In genomic region chr3:40497288-40497687, GRCh38 we compare ENCODE assay signal across 1 cellular context.
A peak's percentile ranks its signal among the peaks of the same experiment; 100 is the strongest.
TF ChIP-seq lines count a peak whose summit lies in the region.

No MANE protein-coding gene starts in this region.

TF ChIP-seq in HepG2, 621 proteins besides CTCF, POLR2A, EP300 and RAD21:
- TF ChIP-seq ARID4A (CRISPR knock-in tag; IDR thresholded peaks at IDR 0.05; ENCODE audit: borderline replicate concordance), result no peak
- no peak for TF ChIP-seq FOSL1 (CRISPR knock-in tag; IDR thresholded peaks at IDR 0.05; ENCODE audit: borderline replicate concordance)
- no peak for TF ChIP-seq ZMAT5 (CRISPR knock-in tag; IDR thresholded peaks at IDR 0.05; ENCODE audit: borderline replicate concordance, low read depth)
- no peak for TF ChIP-seq REST (IDR thresholded peaks at IDR 0.05; ENCODE audit: borderline replicate concordance in 1 of 2, low read depth in 1 of 2, low read length in 2 of 2)
- TF ChIP-seq ZNF780A (CRISPR knock-in tag; IDR thresholded peaks at IDR 0.05), result no peak
- TF ChIP-seq TEAD3 (CRISPR knock-in tag; optimal IDR thresholded peaks at IDR 0.05; ENCODE audit: borderline replicate concordance), result peak; percentile 40
- no peak for TF ChIP-seq SOX13 (IDR thresholded peaks at IDR 0.05)
- peak in 1 of 2 experiments; percentile 63; a peak in 2 of 4 replicates for TF ChIP-seq SOX13 (CRISPR knock-in tag; conservative IDR thresholded peaks at IDR 0.05 in 1 of 2, IDR thresholded peaks at IDR 0.05 in 1 of 2)
- no peak for TF ChIP-seq ZNF770 (CRISPR knock-in tag; IDR thresholded peaks at IDR 0.05)
- TF ChIP-seq ZNF12 (CRISPR knock-in tag; IDR thresholded peaks at IDR 0.05), result peak; percentile 85
- TF ChIP-seq SKI (IDR thresholded peaks at IDR 0.05; ENCODE audit: partially characterized antibody), result no peak
- peak; percentile 68 for TF ChIP-seq ZNF574 (CRISPR knock-in tag; IDR thresholded peaks at IDR 0.05)
- 0 out of 2 replicates have a peak, but pooled peaks have one; percentile 18 for TF ChIP-seq CEBPG (CRISPR knock-in tag; IDR thresholded peaks at IDR 0.05)
- peak; percentile 16 for TF ChIP-seq ASH2L (IDR thresholded peaks at IDR 0.05; ENCODE audit: insufficient read length, low read depth, low read length)
- 0 out of 2 replicates have a peak, but pooled peaks have one; percentile 24 for TF ChIP-seq KAT8 (CRISPR knock-in tag; IDR thresholded peaks at IDR 0.05)
- no peak for TF ChIP-seq AHR (CRISPR knock-in tag; IDR thresholded peaks at IDR 0.05)
- TF ChIP-seq NFE2L2 (IDR thresholded peaks at IDR 0.05; ENCODE audit: low read length), result no peak
- TF ChIP-seq FOXP4 (CRISPR knock-in tag; IDR thresholded peaks at IDR 0.05), result no peak
- TF ChIP-seq RCOR2 (CRISPR knock-in tag; IDR thresholded peaks at IDR 0.05), result no peak
- TF ChIP-seq SOX6 (IDR thresholded peaks at IDR 0.05), result no peak
- peak; percentile 45 for TF ChIP-seq SOX6 (CRISPR knock-in tag; IDR thresholded peaks at IDR 0.05)
- TF ChIP-seq FOXA3 (CRISPR knock-in tag; IDR thresholded peaks at IDR 0.05), result no peak
- TF ChIP-seq ZFYVE20 (CRISPR knock-in tag; IDR thresholded peaks at IDR 0.05; ENCODE audit: borderline replicate concordance, low read depth), result no peak
- TF ChIP-seq IRX3 (CRISPR knock-in tag; IDR thresholded peaks at IDR 0.05; ENCODE audit: borderline replicate concordance, low read depth), result no peak
- TF ChIP-seq HNF4A (CRISPR knock-in tag; IDR thresholded peaks at IDR 0.05), result peak; percentile 24; the same call in 1 of the 2 replicates
- no peak for TF ChIP-seq ZNF446 (CRISPR knock-in tag; IDR thresholded peaks at IDR 0.05)
- TF ChIP-seq KLF12 (CRISPR knock-in tag; IDR thresholded peaks at IDR 0.05; ENCODE audit: borderline replicate concordance), result no peak
- 0 out of 2 replicates have a peak, but pooled peaks have one; percentile 37 for TF ChIP-seq SOX5 (CRISPR knock-in tag; IDR thresholded peaks at IDR 0.05; ENCODE audit: borderline replicate concordance)
- no peak for TF ChIP-seq ZNF670 (CRISPR knock-in tag; IDR thresholded peaks at IDR 0.05; ENCODE audit: borderline replicate concordance)
- no peak for TF ChIP-seq CENPX (CRISPR knock-in tag; IDR thresholded peaks at IDR 0.05)
- no peak for TF ChIP-seq GLI4 (CRISPR knock-in tag; IDR thresholded peaks at IDR 0.05; ENCODE audit: borderline replicate concordance)
- TF ChIP-seq CEBPB (IDR thresholded peaks at IDR 0.05; ENCODE audit: borderline replicate concordance, low read depth, low read length), result peak; percentile 66; the same call in 1 of the 2 replicates
- TF ChIP-seq ADNP (CRISPR knock-in tag; IDR thresholded peaks at IDR 0.05), result no peak
- TF ChIP-seq GRHL1 (CRISPR knock-in tag; conservative IDR thresholded peaks at IDR 0.05), result no peak
- no peak for TF ChIP-seq SYNCRIP (IDR thresholded peaks at IDR 0.05; ENCODE audit: insufficient read depth, low read depth, low read length)
